Comparison of ENCODE assay signal across 1 cellular context in the genomic region with DNA sequence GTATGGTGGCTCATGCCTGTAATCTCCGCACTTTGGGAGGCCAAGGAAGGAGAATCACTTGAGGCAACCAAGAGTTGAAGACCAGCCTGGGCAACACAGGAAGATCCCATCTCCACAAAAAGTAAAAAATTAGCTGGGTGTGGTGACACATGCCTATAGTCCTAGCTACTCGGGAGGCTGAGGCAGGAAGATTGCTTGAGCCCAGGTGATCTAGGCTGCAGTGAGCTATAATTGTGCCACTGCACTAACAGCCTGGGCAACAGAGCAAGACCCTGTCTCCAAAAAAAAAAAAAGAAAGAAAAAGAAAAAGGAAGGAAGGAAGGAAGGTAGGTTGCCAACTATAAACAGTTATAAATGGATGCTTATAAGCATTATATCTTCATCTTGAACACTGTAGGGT.
TF ChIP-seq lines count a peak whose summit lies in the region.

No MANE protein-coding gene starts in this region.

TF ChIP-seq in HepG2, 621 proteins besides CTCF, POLR2A, EP300 and RAD21:
- TF ChIP-seq ZNF121 (CRISPR knock-in tag; IDR thresholded peaks at IDR 0.05): 0 out of 2 replicates have a peak, but pooled peaks have one; percentile 21
- TF ChIP-seq HMGA1 (CRISPR knock-in tag; conservative IDR thresholded peaks at IDR 0.05): no peak
